In genomic region chr9:96854877-96855273, GRCh38 we compare ENCODE assay signal across 8 cellular contexts. TPM values are rescaled to one million over a fixed set of nuclear protein-coding genes. Genes with fewer than 3 reads are reported as not detected.
DNase-seq lines count a peak whose midpoint lies in the region; ATAC-seq, FAIRE-seq and TF ChIP-seq lines count a peak whose summit lies in the region.

No MANE protein-coding gene starts in this region.

- H3K79me2 ChIP-seq in HepG2 (ENCODE audit: insufficient read depth, low read length): peaks cover 32% of the 10 kb centered on the region

- no peak for TF ChIP-seq CTCF in HepG2 (CRISPR knock-in tag; IDR thresholded peaks at IDR 0.05)
- no peak for TF ChIP-seq CTCF in thoracic aorta (IDR thresholded peaks at IDR 0.05)

- no peaks in the 10 kb centered on the region for H3K9me3 Mint-ChIP-seq in activated T-cell treated with anti-CD3 and anti-CD28 coated beads, Interleukin-2, amount 50 U/mL, for 24 hours
- no peaks in the 10 kb centered on the region for H3K9me3 Mint-ChIP-seq in activated naive CD8-positive, alpha-beta T cell treated with anti-CD3 and anti-CD28 coated beads, Interleukin-2, amount 10 ng/mL, durations not matched to agents 7 days and 5 days

- TF ChIP-seq POLR2A in HepG2 (IDR thresholded peaks at IDR 0.05; ENCODE audit: insufficient read depth in 1 of 2, low read depth in 2 of 2, low read length in 2 of 2): no peak

- peaks cover 0 to 4% of the 10 kb centered on the region in 2 experiments; a peak in 2 of 5 replicates for H3K36me3 ChIP-seq in HepG2 (replicated peaks in 1 of 2; ENCODE audit: control insufficient read depth in 1 of 2, insufficient read depth in 2 of 2, low read length in 2 of 2)
- H3K36me3 ChIP-seq in thoracic aorta: no peaks in the 10 kb centered on the region

- no peak overlapping the region for H2AFZ ChIP-seq in HepG2 (ENCODE audit: low read length)

- H3K27ac ChIP-seq in HepG2 (ENCODE audit: extremely low read length, insufficient read depth, low read length) (peak overlapping the region; percentile 73), thoracic aorta (peak overlapping the region in 1 of 2 donors; percentile 65)

- H3K27me3 ChIP-seq in HepG2 (ENCODE audit: control insufficient read depth in 1 of 2, insufficient read depth in 2 of 2, low read length in 2 of 2) (no peaks in the 10 kb centered on the region), thoracic aorta (replicated peaks; ENCODE audit: insufficient read depth) (no peaks in the 10 kb centered on the region)

- in situ Hi-C loops in HepG2 (cut with HindIII; ENCODE audit: extremely low pct_ligation_motif_present, low pct_unique_long_range_greater_than_20kb): loop anchor here (10.0 to 25.0 kb wide), 2 partner anchors 540 to 757 kb away; no protein-coding TSS in a partner anchor

- 0 out of 2 replicates have a peak, but pooled peaks cover 6% of the 10 kb centered on the region for H4K20me1 ChIP-seq in HepG2 (ENCODE audit: insufficient read depth, low read length)

- peaks cover 15% of the 10 kb centered on the region for H3K27me3 Mint-ChIP-seq in activated T-cell treated with anti-CD3 and anti-CD28 coated beads, Interleukin-2, amount 50 U/mL, for 24 hours
- peaks cover 12% of the 10 kb centered on the region for H3K27me3 Mint-ChIP-seq in activated naive CD8-positive, alpha-beta T cell treated with anti-CD3 and anti-CD28 coated beads, Interleukin-2, amount 10 ng/mL, durations not matched to agents 7 days and 5 days

- H3K36me3 Mint-ChIP-seq in activated T-cell treated with anti-CD3 and anti-CD28 coated beads, Interleukin-2, amount 50 U/mL, for 24 hours (ENCODE audit: low read depth): peaks cover 28% of the 10 kb centered on the region
- peaks cover 15% of the 10 kb centered on the region for H3K36me3 Mint-ChIP-seq in activated naive CD8-positive, alpha-beta T cell treated with anti-CD3 and anti-CD28 coated beads, Interleukin-2, amount 10 ng/mL, durations not matched to agents 7 days and 5 days

- H3K4me1 ChIP-seq in HepG2 (ENCODE audit: insufficient read depth, low read length) (peaks cover 79% of the 10 kb centered on the region), thoracic aorta (ENCODE audit: control insufficient read depth in 1 of 2, low read depth in 2 of 2) (peaks cover 20 to 31% of the 10 kb centered on the region in 2 donors)

- CTCF ChIA-PET in HepG2 (lab: Yijun Ruan, JAX; ENCODE audit: low intra/inter-chr PET ratio, low total read pairs): no interaction called here

- no peak for ATAC-seq in activated naive CD8-positive, alpha-beta T cell treated with anti-CD3 and anti-CD28 coated beads, Interleukin-2, amount 10 ng/mL, durations not matched to agents 7 days and 5 days (ENCODE audit: low read depth)
- ATAC-seq in HepG2 (no peak), thoracic aorta (ENCODE audit: insufficient number of reproducible peaks, low FRiP score, low read depth) (no peak), HG02852 (IDR thresholded peaks at IDR 0.05; ENCODE audit: unreplicated experiment) (no peak)

- DNase-seq in activated T-cell treated with anti-CD3 and anti-CD28 coated beads, Interleukin-2, amount 50 U/mL, for 24 hours: no peak
- DNase-seq in activated T-cell treated with anti-CD3 and anti-CD28 coated beads, Interleukin-2, amount 50 U/mL, for 1 hour: no peak
- no peak for DNase-seq in activated naive CD8-positive, alpha-beta T cell treated with anti-CD3 and anti-CD28 coated beads, Interleukin-2, amount 10 ng/mL, durations not matched to agents 7 days and 5 days
- DNase-seq in HepG2 (ENCODE audit: low spot score) (no peak), thoracic aorta (ENCODE audit: low spot score) (no peak), dedifferentiated amniotic fluid mesenchymal stem cell (ENCODE audit: extremely low spot score) (no peak), GF-D8 (lab: John Stamatoyannopoulos, UW) (no peak)

- peaks cover 50% of the 10 kb centered on the region for H3K4me1 Mint-ChIP-seq in activated T-cell treated with anti-CD3 and anti-CD28 coated beads, Interleukin-2, amount 50 U/mL, for 24 hours (ENCODE audit: low read depth)
- H3K4me1 Mint-ChIP-seq in activated naive CD8-positive, alpha-beta T cell treated with anti-CD3 and anti-CD28 coated beads, Interleukin-2, amount 10 ng/mL, durations not matched to agents 7 days and 5 days: peaks cover 29% of the 10 kb centered on the region

- H3K4me3 Mint-ChIP-seq in activated T-cell treated with anti-CD3 and anti-CD28 coated beads, Interleukin-2, amount 50 U/mL, for 24 hours: peak overlapping the region; percentile 99
- peak overlapping the region; percentile 59 for H3K4me3 Mint-ChIP-seq in activated naive CD8-positive, alpha-beta T cell treated with anti-CD3 and anti-CD28 coated beads, Interleukin-2, amount 10 ng/mL, durations not matched to agents 7 days and 5 days

- H3K4me2 ChIP-seq in HepG2 (ENCODE audit: low read depth, low read length): peak overlapping the region; percentile 87

- POLR2A ChIA-PET in activated naive CD8-positive, alpha-beta T cell treated with anti-CD3 and anti-CD28 coated beads, Interleukin-2, amount 10 ng/mL, durations not matched to agents 7 days and 5 days (lab: Charles Lee): interaction anchor here (0.7 to 2.0 kb wide), 2 partner anchors 77 to 1402 kb away, joined by 4 to 5 read pairs; partner anchors contain the start of gene ZNF510
- POLR2A ChIA-PET in HepG2 (lab: Yijun Ruan, JAX): interaction anchor here (1.0 to 1.5 kb wide), 5 partner anchors 21 to 779 kb away, joined by 3 to 13 read pairs (median 5); partner anchors contain the start of genes NCBP1 and TSTD2

- H3K4me3 ChIP-seq in HepG2 (replicated peaks in 1 of 3; ENCODE audit: insufficient read depth in 1 of 3, low read depth in 2 of 3, low read length in 3 of 3) (peak overlapping the region; percentile 78 to 84 (median 83)), thoracic aorta (peak overlapping the region; percentile 87)

- H3K9ac ChIP-seq in HepG2 (ENCODE audit: insufficient read depth, low read depth, low read length): peak overlapping the region; percentile 25; the same call in 1 of the 2 replicates

- TF ChIP-seq RAD21 in HepG2 (CRISPR knock-in tag; IDR thresholded peaks at IDR 0.05): no peak

- FAIRE-seq in HepG2 (lab: Jason Lieb, UNC): no peak

- H3K9me3 ChIP-seq in HepG2 (ENCODE audit: low read length): no peaks in the 10 kb centered on the region
- H3K9me3 ChIP-seq in thoracic aorta: no peaks in the 10 kb centered on the region

- BruUV-seq in HepG2 (replicated peaks; lab: Mats Ljungman, UMichigan): no TSS peak

- WGBS in HepG2 (ENCODE audit: low lambda C conversion rate): 86% methylated on average over 10 of the region's 10 CpGs

- intact Hi-C loops in HepG2 (cut with micrococcal nuclease; ENCODE audit: unreplicated experiment): loop anchor here (5.0 to 10.0 kb wide), 4 partner anchors 380 to 762 kb away; no protein-coding TSS in a partner anchor

- TF ChIP-seq EP300 in HepG2 (IDR thresholded peaks at IDR 0.05; ENCODE audit: low read depth in 2 of 2, low read length in 2 of 2) (no peak), HepG2 (CRISPR knock-in tag; IDR thresholded peaks at IDR 0.05; ENCODE audit: borderline replicate concordance) (no peak)

- no peak overlapping the region for H3K27ac Mint-ChIP-seq in activated T-cell treated with anti-CD3 and anti-CD28 coated beads, Interleukin-2, amount 50 U/mL, for 24 hours
- no peak overlapping the region for H3K27ac Mint-ChIP-seq in activated naive CD8-positive, alpha-beta T cell treated with anti-CD3 and anti-CD28 coated beads, Interleukin-2, amount 10 ng/mL, durations not matched to agents 7 days and 5 days

TF ChIP-seq in HepG2, 621 proteins besides CTCF, POLR2A, EP300 and RAD21:
- TF ChIP-seq, protein P1, sequence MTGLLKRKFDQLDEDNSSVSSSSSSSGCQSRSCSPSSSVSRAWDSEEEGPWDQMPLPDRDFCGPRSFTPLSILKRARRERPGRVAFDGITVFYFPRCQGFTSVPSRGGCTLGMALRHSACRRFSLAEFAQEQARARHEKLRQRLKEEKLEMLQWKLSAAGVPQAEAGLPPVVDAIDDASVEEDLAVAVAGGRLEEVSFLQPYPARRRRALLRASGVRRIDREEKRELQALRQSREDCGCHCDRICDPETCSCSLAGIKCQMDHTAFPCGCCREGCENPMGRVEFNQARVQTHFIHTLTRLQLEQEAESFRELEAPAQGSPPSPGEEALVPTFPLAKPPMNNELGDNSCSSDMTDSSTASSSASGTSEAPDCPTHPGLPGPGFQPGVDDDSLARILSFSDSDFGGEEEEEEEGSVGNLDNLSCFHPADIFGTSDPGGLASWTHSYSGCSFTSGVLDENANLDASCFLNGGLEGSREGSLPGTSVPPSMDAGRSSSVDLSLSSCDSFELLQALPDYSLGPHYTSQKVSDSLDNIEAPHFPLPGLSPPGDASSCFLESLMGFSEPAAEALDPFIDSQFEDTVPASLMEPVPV (CRISPR knock-in tag; IDR thresholded peaks at IDR 0.05): no peak
- 0 out of 2 replicates have a peak, but pooled peaks have one; percentile 12 for TF ChIP-seq ZBTB38 (CRISPR knock-in tag; IDR thresholded peaks at IDR 0.05)

RNA-seq across cellular contexts. Expression of gene ZNF782, which starts 0.6 kb away (rescaled TPM):
- 1 to 10 TPM; 5.4 to 6.2 TPM for total RNA-seq in activated naive CD8-positive, alpha-beta T cell treated with anti-CD3 and anti-CD28 coated beads, Interleukin-2, amount 10 ng/mL, durations not matched to agents 7 days and 5 days
- total RNA-seq in HepG2 (2016; rRNA removed; fragmentation: Illumina TruSeq; extraction: Trizol) (4.7 and 4.9 TPM in 2 replicates), thoracic aorta (10 to 100 TPM; 11.1 to 22.4 TPM)
- total RNA-seq in HepG2 (2016; cell fraction: cytosol; rRNA removed; fragmentation: Illumina TruSeq; extraction: Trizol; ENCODE audit: low read depth): 0.88 and 2.2 TPM in 2 replicates
- total RNA-seq in HepG2 (2016; cell fraction: insoluble cytoplasmic fraction; rRNA removed; fragmentation: Illumina TruSeq; extraction: Trizol): 3.9 and 5.8 TPM in 2 replicates
- 3.4 TPM in 2 replicates for total RNA-seq in HepG2 (2016; cell fraction: membrane; rRNA removed; fragmentation: Illumina TruSeq; extraction: Trizol)
- total RNA-seq in HepG2 (2016; cell fraction: nucleus; rRNA removed; fragmentation: Illumina TruSeq; extraction: Trizol): 10.7 and 14.7 TPM in 2 replicates
- 1.4 and 1.5 TPM in 2 replicates for polyA plus RNA-seq in HepG2 (2011; rRNA removed)
- polyA plus RNA-seq in HepG2 (2011; cell fraction: cytosol; rRNA removed): 0.50 and 0.88 TPM in 2 replicates
- 2.1 TPM in 2 replicates for polyA plus RNA-seq in HepG2 (2011; cell fraction: nucleus; rRNA removed)
- 1.4 and 1.6 TPM in 2 replicates for polyA plus RNA-seq in HepG2 (2012)
- 1.5 and 1.7 TPM in 2 replicates for polyA plus RNA-seq in HepG2 (2016; cell fraction: cytosol; fragmentation: Illumina TruSeq; extraction: Trizol; ENCODE audit: low read depth)
- polyA plus RNA-seq in HepG2 (2016; cell fraction: insoluble cytoplasmic fraction; fragmentation: Illumina TruSeq; extraction: Trizol; ENCODE audit: low read depth): 2.1 and 2.3 TPM in 2 replicates
- polyA plus RNA-seq in HepG2 (2016; cell fraction: membrane; fragmentation: Illumina TruSeq; extraction: Trizol; ENCODE audit: low read depth): 2.1 and 2.4 TPM in 2 replicates
- 4.9 and 5.3 TPM in 2 replicates for polyA plus RNA-seq in HepG2 (2016; cell fraction: nucleus; fragmentation: Illumina TruSeq; extraction: Trizol; ENCODE audit: insufficient read depth, low read depth)
- 2.2 and 9.6 TPM in 2 replicates for polyA minus RNA-seq in HepG2 (2011; rRNA and poly(A)+ RNA removed; ENCODE audit: low replicate concordance)
- 1.5 and 2.2 TPM in 2 replicates for polyA minus RNA-seq in HepG2 (2011; cell fraction: cytosol; rRNA and poly(A)+ RNA removed)
- polyA minus RNA-seq in HepG2 (2011; cell fraction: nucleus; rRNA and poly(A)+ RNA removed): 18.7 and 20.3 TPM in 2 replicates
